ENCODE assay signal across 14 cellular contexts in genomic region chr14:75138492-75138891, GRCh38. TPM values are rescaled to one million over a fixed set of nuclear protein-coding genes. Genes with fewer than 3 reads are reported as not detected.
DNase-seq lines count a peak whose midpoint lies in the region; ATAC-seq and TF ChIP-seq lines count a peak whose summit lies in the region.
"Had no signal": no experiment of that assay in that cellular context is flagged by ENCODE, and none has a peak within 500 bp of the region (broad histone marks: within the 10 kb centered on the region; RNA-seq: fewer than 3 reads in every experiment).

No MANE protein-coding gene starts in this region.

- H3K4me3 ChIP-seq in Karpas-422 (ENCODE audit: low read length) = peak overlapping the region; percentile 45
- H3K4me3 ChIP-seq in mucosa of descending colon = no peak overlapping the region
- H3K4me3 ChIP-seq: cardiac muscle cell had no signal

- H2AFZ ChIP-seq in Karpas-422 (ENCODE audit: low read length) = no peak overlapping the region

- H3K27me3 ChIP-seq in Karpas-422 (ENCODE audit: low read length) = no peaks in the 10 kb centered on the region
- H3K27me3 ChIP-seq: cardiac muscle cell had no signal

- peaks cover 7% of the 10 kb centered on the region; the same call in 1 of the 2 replicates for H4K20me1 ChIP-seq in Karpas-422 (ENCODE audit: insufficient read depth, low read depth, low read length)

- ATAC-seq in mucosa of descending colon (peak; percentile 28), HG02938 (IDR thresholded peaks at IDR 0.05; ENCODE audit: unreplicated experiment) (no peak)

- H3K9ac ChIP-seq in Karpas-422 (ENCODE audit: low read length) = peak overlapping the region; percentile 41

- H3K27ac ChIP-seq in Karpas-422 (ENCODE audit: low read length) = peak overlapping the region; percentile 77
- no peak overlapping the region for H3K27ac ChIP-seq in RWPE1
- H3K27ac ChIP-seq: cardiac muscle cell had no signal

- peak; percentile 80 for DNase-seq in CD1c-positive myeloid dendritic cell (ENCODE audit: extremely low spot score)
- DNase-seq in Karpas-422 = peak; percentile 86
- DNase-seq in activated T-helper 2 cell treated with anti-CD3 and anti-CD28 coated beads, Interferon-gamma antibody, Interleukin-2, Interleukin-4, amounts not matched to agents 10 μg/mL and 5 μg/mL and 100 μg/mL, durations not matched to agents 14 hours and 24 hours and 36 hours (ENCODE audit: low spot score) = no peak
- no peak for DNase-seq in mucosa of descending colon
- no peak for DNase-seq in OCI-M2 (lab: John Stamatoyannopoulos, UW; ENCODE audit: unreplicated experiment)
- DNase-seq in hepatic stellate cell (ENCODE audit: low spot score) = no peak
- no peak for DNase-seq in RWPE1 (ENCODE audit: low spot score)
- DNase-seq: activated CD4-positive, alpha-beta T cell treated with anti-CD3 and anti-CD28 coated beads, Interleukin-2, amount 50 U/mL, for 1 hour; DMS53; NCI-H82; stimulated activated CD4-positive, alpha-beta T cell treated with anti-CD3 and anti-CD28 coated beads, Interleukin-4, amount 100 ng/mL, for 1 hour had no signal

- H3K36me3 ChIP-seq in Karpas-422 (ENCODE audit: insufficient read depth, low read length) (peaks cover 15% of the 10 kb centered on the region), mucosa of descending colon (ENCODE audit: low read depth) (no peaks in the 10 kb centered on the region)

- CTCF ChIA-PET in RWPE1 (lab: Yijun Ruan, JAX) = interaction anchor here (0.6 kb wide), 2 partner anchors 302 to 317 kb away, joined by 3 read pairs; no protein-coding TSS in a partner anchor

- H3K27ac Mint-ChIP-seq in activated T-helper 2 cell treated with anti-CD3 and anti-CD28 coated beads, Interferon-gamma antibody, Interleukin-2, Interleukin-4, amounts not matched to agents 10 μg/mL and 5 μg/mL and 100 μg/mL, durations not matched to agents 14 hours and 24 hours and 36 hours = peak overlapping the region; percentile 53

- H3K36me3 Mint-ChIP-seq in activated T-helper 2 cell treated with anti-CD3 and anti-CD28 coated beads, Interferon-gamma antibody, Interleukin-2, Interleukin-4, amounts not matched to agents 10 μg/mL and 5 μg/mL and 100 μg/mL, durations not matched to agents 14 hours and 24 hours and 36 hours (ENCODE audit: low read depth) = peaks cover 46% of the 10 kb centered on the region

- no peaks in the 10 kb centered on the region; the same call in 1 of the 2 replicates for H3K9me3 ChIP-seq in Karpas-422 (ENCODE audit: low read length)
- H3K9me3 ChIP-seq in mucosa of descending colon = no peaks in the 10 kb centered on the region

- H3K4me2 ChIP-seq in Karpas-422 (ENCODE audit: low read depth, low read length, poor library complexity, severe bottlenecking) = peak overlapping the region; percentile 64

- no peaks in the 10 kb centered on the region for H3K9me3 Mint-ChIP-seq in activated T-helper 2 cell treated with anti-CD3 and anti-CD28 coated beads, Interferon-gamma antibody, Interleukin-2, Interleukin-4, amounts not matched to agents 10 μg/mL and 5 μg/mL and 100 μg/mL, durations not matched to agents 14 hours and 24 hours and 36 hours
- H3K9me3 Mint-ChIP-seq: neural crest cell had no signal

- peaks cover 70% of the 10 kb centered on the region for H3K79me2 ChIP-seq in Karpas-422 (ENCODE audit: low read length)

- H3K4me1 ChIP-seq in Karpas-422 (ENCODE audit: low read length) (peaks cover 42% of the 10 kb centered on the region), mucosa of descending colon (ENCODE audit: low read depth) (peaks cover 22% of the 10 kb centered on the region)

- POLR2A ChIA-PET in RWPE1 (lab: Yijun Ruan, JAX; ENCODE audit: low non-redundant PET) = no interaction called here

- no peaks in the 10 kb centered on the region for H3K27me3 Mint-ChIP-seq in activated T-helper 2 cell treated with anti-CD3 and anti-CD28 coated beads, Interferon-gamma antibody, Interleukin-2, Interleukin-4, amounts not matched to agents 10 μg/mL and 5 μg/mL and 100 μg/mL, durations not matched to agents 14 hours and 24 hours and 36 hours (ENCODE audit: low read depth)

- TF ChIP-seq CTCF in mucosa of descending colon (IDR thresholded peaks at IDR 0.05) = no peak
- no peak for TF ChIP-seq CTCF in RWPE1 (conservative IDR thresholded peaks at IDR 0.05; ENCODE audit: low read depth)

- H3K9me2 ChIP-seq in Karpas-422 (replicated peaks; ENCODE audit: insufficient read depth, low read length) = no peaks in the 10 kb centered on the region

- intact Hi-C loops in activated T-helper 2 cell treated with anti-CD3 and anti-CD28 coated beads, Interferon-gamma antibody, Interleukin-2, Interleukin-4, amounts not matched to agents 10 μg/mL and 5 μg/mL and 100 μg/mL, durations not matched to agents 14 hours and 24 hours and 36 hours (cut with micrococcal nuclease) = loop anchor here (10.0 kb wide), 1 partner anchor 426 kb away; no protein-coding TSS in a partner anchor
- intact Hi-C loops in mucosa of descending colon (cut with DNase I, micrococcal nuclease) = loop anchor here in 1 of 2 donors (5.0 kb wide), 1 partner anchor 164 kb away; no protein-coding TSS in a partner anchor

- peaks cover 30% of the 10 kb centered on the region for H3K4me1 Mint-ChIP-seq in activated T-helper 2 cell treated with anti-CD3 and anti-CD28 coated beads, Interferon-gamma antibody, Interleukin-2, Interleukin-4, amounts not matched to agents 10 μg/mL and 5 μg/mL and 100 μg/mL, durations not matched to agents 14 hours and 24 hours and 36 hours (ENCODE audit: low read depth)
- H3K4me1 Mint-ChIP-seq: neural crest cell had no signal

- peak overlapping the region; percentile 40 for H3K4me3 Mint-ChIP-seq in activated T-helper 2 cell treated with anti-CD3 and anti-CD28 coated beads, Interferon-gamma antibody, Interleukin-2, Interleukin-4, amounts not matched to agents 10 μg/mL and 5 μg/mL and 100 μg/mL, durations not matched to agents 14 hours and 24 hours and 36 hours (ENCODE audit: low read depth)
- H3K4me3 Mint-ChIP-seq: neural crest cell had no signal

RNA-seq across cellular contexts. Expression of gene NEK9, which starts 11.6 kb away (rescaled TPM):
- 103 and 179 TPM in 2 replicates for total RNA-seq in Karpas-422 (2014; rRNA removed; shearing (Covaris generic); ENCODE audit: low replicate concordance)
- 58.1 and 69.8 TPM in 2 replicates for total RNA-seq in activated T-helper 2 cell treated with anti-CD3 and anti-CD28 coated beads, Interferon-gamma antibody, Interleukin-2, Interleukin-4, amounts not matched to agents 10 μg/mL and 5 μg/mL and 100 μg/mL, durations not matched to agents 14 hours and 24 hours and 36 hours
- total RNA-seq in mucosa of descending colon = 100 to 1,000 TPM in 1 of 3 donors, 10 to 100 TPM in 2; 44.7 to 104 (median 49.9) TPM

RNA-seq across cellular contexts. Expression of gene TMED10, which starts 37.9 kb away (rescaled TPM):
- 104 and 349 TPM in 2 replicates for total RNA-seq in Karpas-422 (2014; rRNA removed; shearing (Covaris generic); ENCODE audit: low replicate concordance)
- total RNA-seq in activated T-helper 2 cell treated with anti-CD3 and anti-CD28 coated beads, Interferon-gamma antibody, Interleukin-2, Interleukin-4, amounts not matched to agents 10 μg/mL and 5 μg/mL and 100 μg/mL, durations not matched to agents 14 hours and 24 hours and 36 hours = 231 and 248 TPM in 2 replicates
- total RNA-seq in mucosa of descending colon = 100 to 1,000 TPM; 223 to 411 (median 317) TPM

Comparison
In these comparisons a context has a peak if more than half of its experiments do, and no peak if none do; other contexts are left out.
1. DNase-seq: peak in CD1c-positive myeloid dendritic cell (single experiment) and Karpas-422 (single experiment); none in activated T-helper 2 cell treated with anti-CD3 and anti-CD28 coated beads, Interferon-gamma antibody, Interleukin-2, Interleukin-4, amounts not matched to agents 10 μg/mL and 5 μg/mL and 100 μg/mL, durations not matched to agents 14 hours and 24 hours and 36 hours (single experiment), mucosa of descending colon (0 of 3), OCI-M2 (single experiment), hepatic stellate cell (single experiment) and RWPE1 (single experiment).